In genomic region chr21:33199516-33200217, GRCh38 we compare ENCODE assay signal across 8 cellular contexts. TPM values are rescaled to one million over a fixed set of nuclear protein-coding genes. Genes with fewer than 3 reads are reported as not detected.
DNase-seq lines count a peak whose midpoint lies in the region; ATAC-seq, FAIRE-seq and TF ChIP-seq lines count a peak whose summit lies in the region.

No MANE protein-coding gene starts in this region.

- ATAC-seq in GM18858 (IDR thresholded peaks at IDR 0.05; ENCODE audit: unreplicated experiment), result peak; percentile 71
- ATAC-seq in HG03108 (IDR thresholded peaks at IDR 0.05; ENCODE audit: unreplicated experiment), result peak; percentile 71

- no peaks in the 10 kb centered on the region for H3K9me3 ChIP-seq in AG04450 (ENCODE audit: control insufficient read depth, insufficient read depth, low read length)

- POLR2A ChIA-PET in AG04450 (lab: Yijun Ruan, JAX), result interaction anchor here (0.7 kb wide), 1 partner anchor 125 kb away, joined by 3 read pairs; the partner anchor contains the start of gene IFNAR1

- H3K27me3 ChIP-seq in AG04450 (ENCODE audit: control insufficient read depth, insufficient read depth, low read length) (peaks cover 2% of the 10 kb centered on the region), bronchial epithelial cell (ENCODE audit: control insufficient read depth, insufficient read depth, low read length) (no peaks in the 10 kb centered on the region)

- CTCF ChIA-PET in AG04450 (lab: Charles Lee), result interaction anchor here (0.5 to 5.3 kb wide), 24 partner anchors 10 to 921 kb away, joined by 3 to 144 read pairs (median 4); partner anchors contain the start of genes IFNAR1, IFNGR2 and MIS18A

- DNase-seq in AG04450 (ENCODE audit: low read depth, low spot score) (peak; percentile 82), NCI-H2196 (lab: John Stamatoyannopoulos, UW; ENCODE audit: unreplicated experiment) (peak; percentile 91), bronchial epithelial cell (ENCODE audit: low read depth) (peak; percentile 89), kidney glomerular epithelial cell (lab: John Stamatoyannopoulos, UW) (peak; percentile 90)
- peak; percentile 82 for DNase-seq in stimulated activated CD4-positive, alpha-beta T cell treated with anti-CD3 and anti-CD28 coated beads, Interleukin-2, amount 100 ng/mL, for 4 hours (ENCODE audit: low read depth)

- no peaks in the 10 kb centered on the region for H3K36me3 ChIP-seq in bronchial epithelial cell (ENCODE audit: control insufficient read depth, insufficient read depth, low read length)

- H3K27ac ChIP-seq in AG04450 (ENCODE audit: low read depth, low read length) (no peak overlapping the region), VCaP (no peak overlapping the region)

- TF ChIP-seq CTCF in AG04450 (IDR thresholded peaks at IDR 0.05; ENCODE audit: low read depth, low read length), result peak; percentile 87
- TF ChIP-seq CTCF in VCaP (conservative IDR thresholded peaks at IDR 0.05), result peak; percentile 96
- peak; percentile 61 for TF ChIP-seq CTCF in bronchial epithelial cell (IDR thresholded peaks at IDR 0.05; ENCODE audit: insufficient read depth, low read length, severe bottlenecking)

- no peak overlapping the region for H3K4me3 ChIP-seq in AG04450 (ENCODE audit: low read depth, low read length)
- H3K4me3 ChIP-seq in bronchial epithelial cell (ENCODE audit: low read depth, low read length), result no peak overlapping the region

- no peak for FAIRE-seq in bronchial epithelial cell (lab: Jason Lieb, UNC)

RNA-seq across cellular contexts. Expression of gene IFNAR2, which starts 30.1 kb away (rescaled TPM):
- polyA plus RNA-seq in AG04450 (2011; rRNA removed), result 28.7 and 30.8 TPM in 2 replicates
- polyA minus RNA-seq in AG04450 (2011; rRNA and poly(A)+ RNA removed), result 10.9 and 18.5 TPM in 2 replicates
- total RNA-seq in bronchial epithelial cell, result 1.4 and 2.1 TPM in 2 replicates
